ENCODE assay signal across 8 cellular contexts in the genomic region with DNA sequence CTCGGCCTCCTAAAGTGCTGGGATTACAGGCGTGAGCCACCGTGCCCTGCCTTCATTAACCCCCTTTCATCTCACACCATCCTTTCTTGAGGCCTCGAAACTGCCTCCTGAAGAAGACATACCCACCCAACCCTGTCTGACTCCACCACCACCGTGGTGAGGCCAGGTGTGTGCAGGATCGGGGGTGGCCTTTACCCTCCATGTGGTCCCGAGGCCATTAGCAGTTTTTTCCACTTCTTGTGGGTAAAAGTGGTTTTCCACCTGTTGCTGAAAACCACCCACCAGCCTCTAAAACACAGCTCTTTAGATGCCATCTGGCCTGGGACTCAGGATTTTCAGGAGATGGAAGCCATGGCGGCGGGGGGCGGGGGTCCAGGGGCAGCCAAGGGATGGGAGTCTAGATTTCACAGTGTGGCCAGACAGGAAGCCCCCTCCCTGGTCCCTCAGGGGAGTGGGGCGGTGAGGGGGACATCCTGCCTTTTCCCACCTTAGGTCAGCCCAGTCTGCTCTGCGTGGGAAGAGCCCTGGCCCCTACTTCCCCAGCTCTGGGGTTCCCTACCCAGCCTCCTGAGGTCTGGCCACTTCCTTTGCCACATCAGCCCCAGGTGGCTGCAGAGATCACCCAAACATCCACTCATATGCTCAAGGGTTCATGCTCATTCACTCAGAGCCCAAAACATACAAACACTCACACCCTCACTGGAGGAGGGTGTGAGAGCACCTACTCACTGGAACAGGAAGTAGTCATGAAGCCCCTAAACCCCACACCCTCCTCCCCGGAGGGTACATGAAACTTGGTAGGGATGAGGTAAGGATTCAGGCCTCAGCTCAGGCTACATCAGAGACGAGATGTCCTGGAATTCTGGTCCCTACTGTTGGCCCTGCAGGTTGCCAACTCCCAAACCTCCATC.
DNase-seq lines count a peak whose midpoint lies in the region; TF ChIP-seq lines count a peak whose summit lies in the region.

No MANE protein-coding gene starts in this region.

- H3K9ac ChIP-seq in KMS-11 = peak overlapping the region; percentile 14; the same call in 1 of the 2 replicates

- H3K79me2 ChIP-seq in KMS-11 (ENCODE audit: insufficient read depth, low read depth) = no peaks in the 10 kb centered on the region

- H3K27ac ChIP-seq in KMS-11 (peak overlapping the region; percentile 45), angular gyrus (ENCODE audit: low read depth, low read length) (peak overlapping the region; percentile 60)

- H3K4me3 ChIP-seq in KMS-11 (IDR thresholded peaks at IDR 0.05; ENCODE audit: insufficient read depth, low read depth, low read length) = no peak overlapping the region

- H3K4me2 ChIP-seq in KMS-11 = peak overlapping the region; percentile 40

- DNase-seq in SIG-M5 treated with dmso at 0.1 percent for 504 hours (lab: John Stamatoyannopoulos, UW; ENCODE audit: unreplicated experiment) (peak; percentile 47), SIG-M5 (lab: John Stamatoyannopoulos, UW) (no peak), NCI-H1417 (lab: John Stamatoyannopoulos, UW) (no peak), T1000 (lab: John Stamatoyannopoulos, UW) (no peak), foreskin melanocyte (no peak)
- DNase-seq in stimulated activated CD4-positive, alpha-beta T cell treated with anti-CD3 and anti-CD28 coated beads, Interleukin-15, amount 100 ng/mL, for 48 hours (ENCODE audit: low read depth in 2 of 2) = peak; percentile 47 to 66

- TF ChIP-seq CTCF in KMS-11 (conservative IDR thresholded peaks at IDR 0.05; ENCODE audit: low read depth, low read length) = no peak

- no peaks in the 10 kb centered on the region for H3K36me3 ChIP-seq in KMS-11 (ENCODE audit: insufficient read depth)

- H3K27me3 ChIP-seq in KMS-11 (ENCODE audit: insufficient read depth, low read depth) = no peaks in the 10 kb centered on the region

- no peaks in the 10 kb centered on the region for H4K20me1 ChIP-seq in KMS-11 (ENCODE audit: insufficient read depth)

- peak overlapping the region; percentile 49; the same call in 1 of the 2 replicates for H2AFZ ChIP-seq in KMS-11 (ENCODE audit: low read depth)

- peaks cover 37% of the 10 kb centered on the region for H3K4me1 ChIP-seq in KMS-11 (ENCODE audit: low read depth, poor library complexity, severe bottlenecking)

Comparison
In these comparisons a context has a peak if more than half of its experiments do, and no peak if none do; other contexts are left out.
1. DNase-seq: peak in SIG-M5 treated with dmso at 0.1 percent for 504 hours (single experiment) and stimulated activated CD4-positive, alpha-beta T cell treated with anti-CD3 and anti-CD28 coated beads, Interleukin-15, amount 100 ng/mL, for 48 hours (2 of 2); none in SIG-M5 (single experiment), NCI-H1417 (0 of 3), T1000 (single experiment) and foreskin melanocyte (single experiment).